Comparison of ENCODE assay signal across 21 cellular contexts in the genomic region with DNA sequence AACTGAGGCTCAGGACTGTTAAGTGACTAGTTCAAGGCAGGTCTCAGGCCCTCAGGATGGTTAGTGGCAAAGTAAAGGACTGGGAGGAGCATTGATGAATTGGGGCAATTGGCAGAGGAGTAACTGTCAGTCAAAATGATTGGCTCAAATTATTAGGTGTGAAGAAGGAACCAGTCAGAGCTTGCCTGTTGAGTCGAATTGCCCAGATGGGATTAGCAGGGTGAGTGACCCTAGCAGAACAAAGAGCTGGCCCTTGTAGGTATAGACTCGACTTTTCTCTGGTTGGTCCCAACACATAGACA. TPM values are rescaled to one million over a fixed set of nuclear protein-coding genes. Genes with fewer than 3 reads are reported as not detected.
DNase-seq lines count a peak whose midpoint lies in the region; ATAC-seq and TF ChIP-seq lines count a peak whose summit lies in the region.
"Had no signal": no experiment of that assay in that cellular context is flagged by ENCODE, and none has a peak within 500 bp of the region (broad histone marks: within the 10 kb centered on the region; RNA-seq: fewer than 3 reads in every experiment).

No MANE protein-coding gene starts in this region.

- H3K9me3 ChIP-seq in NT2/D1 (ENCODE audit: insufficient read depth, low read length): no peaks in the 10 kb centered on the region
- H3K9me3 ChIP-seq: colonic mucosa had no signal

- H3K27me3 ChIP-seq in NT2/D1 (ENCODE audit: insufficient read depth, insufficient read length): no peaks in the 10 kb centered on the region
- H3K27me3 ChIP-seq: colonic mucosa had no signal

- peaks cover 23% of the 10 kb centered on the region for H3K4me1 ChIP-seq in NT2/D1 (ENCODE audit: insufficient read depth, insufficient read length)

- no peak overlapping the region for H3K27ac ChIP-seq in coronary artery
- H3K27ac ChIP-seq: colonic mucosa, WERI-Rb-1 had no signal

- DNase-seq in ELF-1 (ENCODE audit: low read depth, low spot score) (peak; percentile 19), NT2/D1 (ENCODE audit: low read depth, low spot score) (no peak), coronary artery (ENCODE audit: low spot score) (peak; percentile 54), natural killer cell (no peak), SKM-1 (lab: John Stamatoyannopoulos, UW; ENCODE audit: unreplicated experiment) (no peak), SK-N-DZ (ENCODE audit: low spot score) (no peak), middle frontal gyrus (ENCODE audit: extremely low spot score, low spot score) (no peak), EL (no peak)
- DNase-seq: amniotic stem cell; Calu3; colonic mucosa; NCI-H1105; NCI-H2107; NCI-H748 treated with DMSO at 0.1 percent for 48 hours; occipital lobe; stimulated activated CD4-positive, alpha-beta T cell treated with anti-CD3 and anti-CD28 coated beads, Interleukin-4, amount 100 ng/mL, for 1 hour; stimulated activated CD8-positive, alpha-beta memory T cell treated with anti-CD3 and anti-CD28 coated beads, Interleukin-4, amount 100 ng/mL, for 48 hours; WERI-Rb-1 had no signal

- ATAC-seq in natural killer cell: no peak
- ATAC-seq: esophagus mucosa, HCT116, Panc1 had no signal

- no peak overlapping the region for H3K9ac ChIP-seq in NT2/D1 (ENCODE audit: insufficient read length, low read depth)

- intact Hi-C loops in natural killer cell (cut with micrococcal nuclease): no loop called here

- H3K36me3 Mint-ChIP-seq in natural killer cell: peaks cover 8% of the 10 kb centered on the region

- peaks cover 13% of the 10 kb centered on the region for H3K36me3 ChIP-seq in NT2/D1 (ENCODE audit: insufficient read depth, insufficient read length, low read length)
- H3K36me3 ChIP-seq: colonic mucosa had no signal

- H3K27me3 Mint-ChIP-seq in natural killer cell (ENCODE audit: low read depth in 2 of 2): no peaks in the 10 kb centered on the region

- H3K4me3 Mint-ChIP-seq in natural killer cell: peak overlapping the region; percentile 79

- peak overlapping the region; percentile 72 to 86 for H3K27ac Mint-ChIP-seq in natural killer cell

- TF ChIP-seq CTCF in coronary artery (IDR thresholded peaks at IDR 0.05) (no peak), natural killer cell (IDR thresholded peaks at IDR 0.05) (no peak)

- peaks cover 16 to 38% of the 10 kb centered on the region in 2 donors for H3K4me1 Mint-ChIP-seq in natural killer cell

- H3K9me3 Mint-ChIP-seq in natural killer cell: no peaks in the 10 kb centered on the region

- H3K4me3 ChIP-seq in NT2/D1 (ENCODE audit: insufficient read length, low read depth): peak overlapping the region; percentile 84
- H3K4me3 ChIP-seq in coronary artery: no peak overlapping the region
- H3K4me3 ChIP-seq: colonic mucosa had no signal

RNA-seq across cellular contexts. Expression of a gene that starts 2.6 kb away (rescaled TPM):
- total RNA-seq in natural killer cell: 100 to 1,000 TPM; 117 to 147 (median 143) TPM
- 0.19 and 0.31 TPM in 2 replicates for polyA plus RNA-seq in SK-N-DZ (2014; cell fraction: cytosol; rRNA removed)
- 0.20 and 0.31 TPM in 2 replicates for polyA plus RNA-seq in SK-N-DZ (2014; cell fraction: nucleus; rRNA removed)

RNA-seq across cellular contexts. Expression of a gene that starts 44.3 kb away (rescaled TPM):
- total RNA-seq in natural killer cell: 1 to 10 TPM in 2 of 3 donors, under 1 TPM in 1; 0.72 to 1.5 (median 1.3) TPM
- 1.4 and 2.1 TPM in 2 replicates for polyA plus RNA-seq in SK-N-DZ (2014; cell fraction: cytosol; rRNA removed)
- 1.8 and 2.0 TPM in 2 replicates for polyA plus RNA-seq in SK-N-DZ (2014; cell fraction: nucleus; rRNA removed)

Comparison
In these comparisons a context has a peak if more than half of its experiments do, and no peak if none do; other contexts are left out.
1. DNase-seq: peak in ELF-1 (single experiment) and coronary artery (single experiment); none in NT2/D1 (single experiment), natural killer cell (single experiment), SKM-1 (single experiment), SK-N-DZ (single experiment), middle frontal gyrus (single experiment) and EL (single experiment).